Comparison of ENCODE assay signal across 9 cellular contexts in the genomic region with DNA sequence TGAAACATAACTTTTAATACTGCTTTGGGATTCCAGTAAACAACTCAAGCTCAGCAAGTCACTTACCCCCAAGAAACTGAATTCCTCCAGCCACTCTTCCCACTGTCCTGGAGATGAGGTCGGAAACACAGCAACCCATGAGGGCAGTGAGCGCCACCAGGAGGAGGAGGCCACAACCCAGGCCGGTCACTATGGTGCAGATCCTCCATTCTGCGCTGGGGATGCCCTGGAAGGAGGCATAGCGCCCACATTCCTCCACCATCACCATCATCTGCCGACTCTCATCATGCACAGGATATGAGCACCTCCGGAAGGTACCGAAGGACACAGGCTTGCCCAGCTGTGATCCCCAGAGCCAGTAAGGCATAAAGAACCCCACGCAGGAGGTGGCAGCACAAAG. TPM values are rescaled to one million over a fixed set of nuclear protein-coding genes. Genes with fewer than 3 reads are reported as not detected.
A peak's percentile ranks its signal among the peaks of the same experiment; 100 is the strongest.
DNase-seq lines count a peak whose midpoint lies in the region; ATAC-seq and TF ChIP-seq lines count a peak whose summit lies in the region.
"Had no signal": no experiment of that assay in that cellular context is flagged by ENCODE, and none has a peak within 500 bp of the region (broad histone marks: within the 10 kb centered on the region; RNA-seq: fewer than 3 reads in every experiment).

No MANE protein-coding gene starts in this region.

- POLR2A ChIA-PET in OCI-LY7 (lab: Charles Lee) = interaction anchor here (0.6 to 7.0 kb wide), 10 partner anchors 9 to 552 kb away, joined by 3 to 90 read pairs (median 4); no protein-coding TSS in a partner anchor
- POLR2A ChIA-PET in activated CD8-positive, alpha-beta T cell treated with anti-CD3 and anti-CD28 coated beads for 36 hours (lab: Charles Lee) = no interaction called here

- in situ Hi-C loops in GM13977 (cut with MboI; ENCODE audit: low pct_unique_long_range_greater_than_20kb, low sequenced_read_pairs, unreplicated experiment) = loop anchor here (25.0 kb wide), 2 partner anchors 463 to 538 kb away; no protein-coding TSS in a partner anchor

- H3K27me3 Mint-ChIP-seq in activated CD8-positive, alpha-beta T cell treated with anti-CD3 and anti-CD28 coated beads for 36 hours = peaks cover 49% of the 10 kb centered on the region

- H3K9me3 ChIP-seq in OCI-LY7 (ENCODE audit: low read length) (no peaks in the 10 kb centered on the region), trophoblast cell (ENCODE audit: insufficient read depth, low read depth, low read length) (no peaks in the 10 kb centered on the region)

- peak overlapping the region; percentile 92 for H3K4me3 ChIP-seq in OCI-LY7 (ENCODE audit: low read depth, low read length, poor library complexity, severe bottlenecking)
- H3K4me3 ChIP-seq in trophoblast cell (ENCODE audit: low read depth, low read length) = no peak overlapping the region

- H3K4me1 Mint-ChIP-seq in activated CD8-positive, alpha-beta T cell treated with anti-CD3 and anti-CD28 coated beads for 36 hours (ENCODE audit: low read depth) = peaks cover 9% of the 10 kb centered on the region

- H4K8ac ChIP-seq in trophoblast cell (ENCODE audit: low read depth, low read length) = no peak overlapping the region

- DNase-seq in COLO668 (lab: John Stamatoyannopoulos, UW; ENCODE audit: unreplicated experiment) = peak; percentile 71
- DNase-seq in OCI-LY7 (ENCODE audit: low spot score) = peak; percentile 66
- DNase-seq in globus pallidus (ENCODE audit: low spot score) = peak; percentile 48
- DNase-seq in trophoblast cell = peak; percentile 11 to 38
- DNase-seq in GM13977 (ENCODE audit: low spot score) = no peak
- no peak for DNase-seq in activated CD8-positive, alpha-beta T cell treated with anti-CD3 and anti-CD28 coated beads for 36 hours
- DNase-seq: effector CD8-positive, alpha-beta T cell had no signal

- H4K91ac ChIP-seq in trophoblast cell (ENCODE audit: low read depth, low read length) = no peak overlapping the region

- H3K9me2 ChIP-seq in OCI-LY7 (ENCODE audit: insufficient read depth, low read length) = no peaks in the 10 kb centered on the region

- CTCF ChIA-PET in OCI-LY7 (lab: Charles Lee; ENCODE audit: unreplicated experiment) = interaction anchor here (1.6 kb wide), 1 partner anchor 13 kb away, joined by 8 read pairs; no protein-coding TSS in a partner anchor
- CTCF ChIA-PET in activated CD8-positive, alpha-beta T cell treated with anti-CD3 and anti-CD28 coated beads for 36 hours (lab: Charles Lee) = interaction anchor here (2.1 to 5.5 kb wide), 2 partner anchors 11 to 15 kb away, joined by 10 to 31 read pairs; no protein-coding TSS in a partner anchor

- H3K4me3 Mint-ChIP-seq in activated CD8-positive, alpha-beta T cell treated with anti-CD3 and anti-CD28 coated beads for 36 hours = no peak overlapping the region

- no peak overlapping the region for H2BK120ac ChIP-seq in trophoblast cell (ENCODE audit: insufficient read depth, low read length, poor library complexity)

- H3K27ac Mint-ChIP-seq in activated CD8-positive, alpha-beta T cell treated with anti-CD3 and anti-CD28 coated beads for 36 hours = no peak overlapping the region

- H3K4ac ChIP-seq in trophoblast cell (ENCODE audit: low read depth, low read length) = peak overlapping the region; percentile 8

- no peak overlapping the region for H3K18ac ChIP-seq in trophoblast cell (ENCODE audit: low read length)

- no peak overlapping the region for H3K14ac ChIP-seq in trophoblast cell (ENCODE audit: low read length)

- H2AFZ ChIP-seq in OCI-LY7 (ENCODE audit: low read length) (peak overlapping the region; percentile 30), trophoblast cell (ENCODE audit: insufficient read depth, low read length, poor library complexity) (peak overlapping the region; percentile 50)

- H3K23ac ChIP-seq in trophoblast cell (ENCODE audit: low read length) = no peak overlapping the region

- intact Hi-C loops in OCI-LY7 (cut with micrococcal nuclease; ENCODE audit: unreplicated experiment) = loop anchor here (2.0 to 5.0 kb wide), 3 partner anchors 22 to 564 kb away; no protein-coding TSS in a partner anchor
- intact Hi-C loops in activated CD8-positive, alpha-beta T cell treated with anti-CD3 and anti-CD28 coated beads for 36 hours (cut with micrococcal nuclease) = no loop called here

- no peaks in the 10 kb centered on the region for H3K36me3 Mint-ChIP-seq in activated CD8-positive, alpha-beta T cell treated with anti-CD3 and anti-CD28 coated beads for 36 hours (ENCODE audit: low read depth)

- TF ChIP-seq CTCF in OCI-LY7 (conservative IDR thresholded peaks at IDR 0.05; ENCODE audit: low read length) = peak; percentile 77
- no peak for TF ChIP-seq CTCF in GM13977 (IDR thresholded peaks at IDR 0.05; ENCODE audit: extremely low read depth, insufficient read depth, missing control alignments)
- TF ChIP-seq CTCF in activated CD8-positive, alpha-beta T cell treated with anti-CD3 and anti-CD28 coated beads for 36 hours (IDR thresholded peaks at IDR 0.05) = no peak

- no TSS peak for BruUV-seq in OCI-LY7 (replicated peaks; lab: Mats Ljungman, UMichigan)

- WGBS in trophoblast cell (ENCODE audit: extremely low coverage, insufficient coverage, insufficient read length) = no CpG with 5 or more reads among the region's 9 CpGs

- H2BK12ac ChIP-seq in trophoblast cell (ENCODE audit: low read length) = no peak overlapping the region

- H4K20me1 ChIP-seq in OCI-LY7 (ENCODE audit: insufficient read depth, low read length) = no peaks in the 10 kb centered on the region

- H3K9me3 Mint-ChIP-seq in activated CD8-positive, alpha-beta T cell treated with anti-CD3 and anti-CD28 coated beads for 36 hours = no peaks in the 10 kb centered on the region

- H3K36me3 ChIP-seq in OCI-LY7 (ENCODE audit: insufficient read depth, low read length) (0 out of 2 replicates have a peak, but pooled peaks cover under 1% of the 10 kb centered on the region), trophoblast cell (ENCODE audit: control insufficient read depth in 1 of 2, insufficient read depth in 2 of 2, low read length in 2 of 2) (peaks cover 0 to 2% of the 10 kb centered on the region in 2 experiments)

- ATAC-seq in activated CD8-positive, alpha-beta T cell treated with anti-CD3 and anti-CD28 coated beads for 36 hours = no peak
- ATAC-seq in GM19455 (IDR thresholded peaks at IDR 0.05; ENCODE audit: unreplicated experiment) (no peak), HG03045 (IDR thresholded peaks at IDR 0.05; ENCODE audit: unreplicated experiment) (no peak)

- no peaks in the 10 kb centered on the region for H3K27me3 ChIP-seq in trophoblast cell (ENCODE audit: insufficient read depth, low read length)

- H3K9ac ChIP-seq in trophoblast cell (ENCODE audit: low read length) = no peak overlapping the region

- no peak overlapping the region for H2BK5ac ChIP-seq in trophoblast cell (ENCODE audit: low read depth, low read length, poor library complexity)

- no peak overlapping the region for H2AK5ac ChIP-seq in trophoblast cell (ENCODE audit: low read length)

- H3K79me2 ChIP-seq in OCI-LY7 (ENCODE audit: insufficient read depth, low read depth, low read length) (peaks cover 65% of the 10 kb centered on the region), trophoblast cell (ENCODE audit: control insufficient read depth, insufficient read depth, low read length, poor library complexity) (peaks cover 8% of the 10 kb centered on the region)

- H3K27ac ChIP-seq in OCI-LY7 (ENCODE audit: low read depth, low read length, poor library complexity, severe bottlenecking) = peak overlapping the region; percentile 72
- H3K27ac ChIP-seq in trophoblast cell (ENCODE audit: low read depth, low read length) = no peak overlapping the region

- no peak overlapping the region for H4K12ac ChIP-seq in trophoblast cell (ENCODE audit: low read depth, low read length)

- H3K4me2 ChIP-seq in OCI-LY7 (ENCODE audit: low read length) (peak overlapping the region; percentile 89), trophoblast cell (ENCODE audit: low read length) (peak overlapping the region; percentile 43)

- peaks cover 13% of the 10 kb centered on the region for H3K79me1 ChIP-seq in trophoblast cell (ENCODE audit: low read length)

- H3K4me1 ChIP-seq in OCI-LY7 (ENCODE audit: insufficient read depth, low read length, poor library complexity, severe bottlenecking) = peaks cover 45% of the 10 kb centered on the region
- peaks cover 3% of the 10 kb centered on the region in 2 experiments for H3K4me1 ChIP-seq in trophoblast cell (ENCODE audit: control insufficient read depth in 1 of 2, insufficient read depth in 2 of 2, low read length in 2 of 2)

RNA-seq across cellular contexts. Expression of gene LHFPL6, which starts 2.2 kb away (rescaled TPM):
- 27.7 TPM in 2 replicates for total RNA-seq in OCI-LY7 (2014; rRNA removed; shearing (Covaris generic))
- total RNA-seq in OCI-LY7 (2022) = 15.1 and 19.7 TPM in 2 replicates
- 21.6 and 22.3 TPM in 2 replicates for polyA plus RNA-seq in trophoblast cell (2013)
- total RNA-seq in activated CD8-positive, alpha-beta T cell treated with anti-CD3 and anti-CD28 coated beads for 36 hours = under 1 TPM; 0.60 to 0.74 TPM

RNA-seq across cellular contexts. Expression of gene COG6, which starts 54.7 kb away (rescaled TPM):
- total RNA-seq in OCI-LY7 (2014; rRNA removed; shearing (Covaris generic)) = 20.1 and 30.1 TPM in 2 replicates
- total RNA-seq in OCI-LY7 (2022) = 33.2 and 45.9 TPM in 2 replicates
- polyA plus RNA-seq in trophoblast cell (2013) = 21.3 and 22.2 TPM in 2 replicates
- 10 to 100 TPM; 25.5 to 26.4 TPM for total RNA-seq in activated CD8-positive, alpha-beta T cell treated with anti-CD3 and anti-CD28 coated beads for 36 hours

Comparison
In these comparisons a context has a peak if more than half of its experiments do, and no peak if none do; other contexts are left out.
1. DNase-seq: peak in COLO668 (single experiment), OCI-LY7 (single experiment), globus pallidus (single experiment) and trophoblast cell (2 of 2); none in GM13977 (single experiment) and activated CD8-positive, alpha-beta T cell treated with anti-CD3 and anti-CD28 coated beads for 36 hours (single experiment).
2. RNA of gene LHFPL6, which starts 2.2 kb away (total RNA-seq): 15.1 to 27.7 TPM in OCI-LY7; 0.60 to 0.74 TPM in activated CD8-positive, alpha-beta T cell treated with anti-CD3 and anti-CD28 coated beads for 36 hours; every median in the first group is over 4 times any median in the second.